ENCODE assay signal across 1 cellular context in the genomic region with DNA sequence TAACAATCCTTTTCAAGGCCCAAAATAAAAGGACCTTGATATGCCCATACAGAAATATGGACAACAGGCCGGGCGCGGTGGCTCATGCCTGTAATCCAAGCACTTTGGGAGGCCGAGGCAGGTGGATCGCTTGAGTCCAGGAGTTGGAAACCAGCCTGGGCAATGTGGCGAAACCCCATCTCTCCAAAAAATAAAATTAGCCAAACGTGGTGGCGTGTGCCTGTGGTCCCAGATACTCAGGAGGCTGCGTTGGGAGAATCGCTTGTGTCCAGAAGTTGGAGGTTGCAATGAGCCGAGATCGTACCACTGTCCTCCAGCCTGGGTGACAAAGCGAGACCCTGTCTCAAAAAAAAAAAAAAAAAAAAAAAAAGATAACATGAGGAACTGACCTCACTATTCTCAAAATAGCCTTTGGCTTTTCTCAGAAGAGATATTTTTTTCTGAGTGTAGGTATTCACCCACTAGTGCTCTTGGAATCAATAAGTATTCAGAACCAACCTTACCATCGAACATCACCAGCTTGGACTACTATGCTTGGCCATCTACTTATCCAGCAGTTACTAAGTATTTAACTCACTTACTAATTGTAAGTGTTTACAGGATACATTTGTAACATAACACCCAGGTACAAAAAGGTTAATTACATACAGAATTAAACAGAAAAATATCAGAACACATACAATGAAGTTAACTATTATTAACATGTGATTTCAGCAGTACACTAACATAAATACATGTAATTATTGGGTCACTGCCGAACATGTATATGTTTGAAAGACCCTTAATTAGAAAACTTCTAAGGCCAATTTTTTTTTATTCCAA.
A peak's percentile ranks its signal among the peaks of the same experiment; 100 is the strongest.
TF ChIP-seq lines count a peak whose summit lies in the region.

No MANE protein-coding gene starts in this region.

TF ChIP-seq in K562, 482 proteins besides CTCF, POLR2A, EP300 and RAD21 (continued from another document and continues in another):
- TF ChIP-seq ZNF274 (IDR thresholded peaks at IDR 0.05; ENCODE audit: borderline replicate concordance, low read depth, low read length) (no peak), CBFA2T3 (IDR thresholded peaks at IDR 0.05) (no peak), JUND (IDR thresholded peaks at IDR 0.05; ENCODE audit: borderline replicate concordance, low read depth, low read length) (peak; percentile 78), JUND (tag; IDR thresholded peaks at IDR 0.05; ENCODE audit: borderline replicate concordance, low read depth, low read length) (peak; percentile 71; the same call in 1 of the 3 replicates), NCOA2 (IDR thresholded peaks at IDR 0.05; ENCODE audit: partially characterized antibody in 2 of 2) (no peak), L3MBTL2 (IDR thresholded peaks at IDR 0.05) (peak; percentile 51; the same call in 1 of the 2 replicates), C11orf30 (IDR thresholded peaks at IDR 0.05; ENCODE audit: low read depth) (no peak), TEAD4 (IDR thresholded peaks at IDR 0.05; ENCODE audit: low read length) (peak; percentile 37; the same call in 1 of the 2 replicates), TEAD4 (CRISPR knock-in tag; IDR thresholded peaks at IDR 0.05; ENCODE audit: borderline replicate concordance) (no peak), KLF1 (tag; IDR thresholded peaks at IDR 0.05) (no peak), MAZ (CRISPR knock-in tag; conservative IDR thresholded peaks at IDR 0.05 in 1 of 2, IDR thresholded peaks at IDR 0.05 in 1 of 2) (peak in 1 of 2 experiments; percentile 45; a peak in 2 of 4 replicates), MAFF (IDR thresholded peaks at IDR 0.05; ENCODE audit: low read length) (no peak), KDM1A (IDR thresholded peaks at IDR 0.05) (peak in 1 of 2 experiments; percentile 25; a peak in 1 of 4 replicates), LARP7 (IDR thresholded peaks at IDR 0.05) (peak; percentile 65; the same call in 1 of the 2 replicates), PCBP2 (IDR thresholded peaks at IDR 0.05; ENCODE audit: low read depth, low read length, poor library complexity, severe bottlenecking) (no peak), HCFC1 (IDR thresholded peaks at IDR 0.05; ENCODE audit: low read depth, low read length) (no peak), ZBTB1 (CRISPR knock-in tag; IDR thresholded peaks at IDR 0.05; ENCODE audit: borderline replicate concordance, low read depth) (no peak), RUNX1 (IDR thresholded peaks at IDR 0.05; ENCODE audit: low read depth) (no peak), ZNF431 (CRISPR knock-in tag; IDR thresholded peaks at IDR 0.05) (no peak), NR2F6 (CRISPR knock-in tag; IDR thresholded peaks at IDR 0.05) (no peak), HDAC3 (IDR thresholded peaks at IDR 0.05; ENCODE audit: borderline replicate concordance, partially characterized antibody) (no peak), TBL1XR1 (IDR thresholded peaks at IDR 0.05; ENCODE audit: low read length in 2 of 2) (peak in 1 of 2 experiments; percentile 54; a peak in 2 of 4 replicates), TAF1 (IDR thresholded peaks at IDR 0.05; ENCODE audit: control insufficient read depth, extremely low read depth, insufficient read depth, low read length, severe bottlenecking) (peak; percentile 30), ASH1L (IDR thresholded peaks at IDR 0.05; ENCODE audit: borderline replicate concordance, low read depth, partially characterized antibody) (no peak), KHSRP (IDR thresholded peaks at IDR 0.05) (no peak), RNF2 (IDR thresholded peaks at IDR 0.05) (no peak), GTF2F1 (IDR thresholded peaks at IDR 0.05; ENCODE audit: low read depth, low read length) (no peak), ZNF253 (CRISPR knock-in tag; conservative IDR thresholded peaks at IDR 0.05) (no peak)
- TF ChIP-seq, protein P1, sequence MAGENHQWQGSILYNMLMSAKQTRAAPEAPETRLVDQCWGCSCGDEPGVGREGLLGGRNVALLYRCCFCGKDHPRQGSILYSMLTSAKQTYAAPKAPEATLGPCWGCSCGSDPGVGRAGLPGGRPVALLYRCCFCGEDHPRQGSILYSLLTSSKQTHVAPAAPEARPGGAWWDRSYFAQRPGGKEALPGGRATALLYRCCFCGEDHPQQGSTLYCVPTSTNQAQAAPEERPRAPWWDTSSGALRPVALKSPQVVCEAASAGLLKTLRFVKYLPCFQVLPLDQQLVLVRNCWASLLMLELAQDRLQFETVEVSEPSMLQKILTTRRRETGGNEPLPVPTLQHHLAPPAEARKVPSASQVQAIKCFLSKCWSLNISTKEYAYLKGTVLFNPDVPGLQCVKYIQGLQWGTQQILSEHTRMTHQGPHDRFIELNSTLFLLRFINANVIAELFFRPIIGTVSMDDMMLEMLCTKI (IDR thresholded peaks at IDR 0.05; ENCODE audit: partially characterized antibody), result no peak
- TF ChIP-seq, protein P2, sequence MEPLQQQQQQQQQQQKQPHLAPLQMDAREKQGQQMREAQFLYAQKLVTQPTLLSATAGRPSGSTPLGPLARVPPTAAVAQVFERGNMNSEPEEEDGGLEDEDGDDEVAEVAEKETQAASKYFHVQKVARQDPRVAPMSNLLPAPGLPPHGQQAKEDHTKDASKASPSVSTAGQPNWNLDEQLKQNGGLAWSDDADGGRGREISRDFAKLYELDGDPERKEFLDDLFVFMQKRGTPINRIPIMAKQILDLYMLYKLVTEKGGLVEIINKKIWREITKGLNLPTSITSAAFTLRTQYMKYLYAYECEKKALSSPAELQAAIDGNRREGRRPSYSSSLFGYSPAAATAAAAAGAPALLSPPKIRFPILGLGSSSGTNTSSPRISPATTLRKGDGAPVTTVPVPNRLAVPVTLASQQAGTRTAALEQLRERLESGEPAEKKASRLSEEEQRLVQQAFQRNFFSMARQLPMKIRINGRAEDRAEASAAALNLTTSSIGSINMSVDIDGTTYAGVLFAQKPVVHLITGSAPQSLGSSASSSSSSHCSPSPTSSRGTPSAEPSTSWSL (CRISPR knock-in tag; IDR thresholded peaks at IDR 0.05; ENCODE audit: borderline replicate concordance), result no peak
- TF ChIP-seq, protein P3, sequence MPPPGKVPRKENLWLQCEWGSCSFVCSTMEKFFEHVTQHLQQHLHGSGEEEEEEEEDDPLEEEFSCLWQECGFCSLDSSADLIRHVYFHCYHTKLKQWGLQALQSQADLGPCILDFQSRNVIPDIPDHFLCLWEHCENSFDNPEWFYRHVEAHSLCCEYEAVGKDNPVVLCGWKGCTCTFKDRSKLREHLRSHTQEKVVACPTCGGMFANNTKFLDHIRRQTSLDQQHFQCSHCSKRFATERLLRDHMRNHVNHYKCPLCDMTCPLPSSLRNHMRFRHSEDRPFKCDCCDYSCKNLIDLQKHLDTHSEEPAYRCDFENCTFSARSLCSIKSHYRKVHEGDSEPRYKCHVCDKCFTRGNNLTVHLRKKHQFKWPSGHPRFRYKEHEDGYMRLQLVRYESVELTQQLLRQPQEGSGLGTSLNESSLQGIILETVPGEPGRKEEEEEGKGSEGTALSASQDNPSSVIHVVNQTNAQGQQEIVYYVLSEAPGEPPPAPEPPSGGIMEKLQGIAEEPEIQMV (tag; conservative IDR thresholded peaks at IDR 0.05; ENCODE audit: low read depth), result 0 out of 2 replicates have a peak, but pooled peaks have one; percentile 29
- TF ChIP-seq, protein P4, sequence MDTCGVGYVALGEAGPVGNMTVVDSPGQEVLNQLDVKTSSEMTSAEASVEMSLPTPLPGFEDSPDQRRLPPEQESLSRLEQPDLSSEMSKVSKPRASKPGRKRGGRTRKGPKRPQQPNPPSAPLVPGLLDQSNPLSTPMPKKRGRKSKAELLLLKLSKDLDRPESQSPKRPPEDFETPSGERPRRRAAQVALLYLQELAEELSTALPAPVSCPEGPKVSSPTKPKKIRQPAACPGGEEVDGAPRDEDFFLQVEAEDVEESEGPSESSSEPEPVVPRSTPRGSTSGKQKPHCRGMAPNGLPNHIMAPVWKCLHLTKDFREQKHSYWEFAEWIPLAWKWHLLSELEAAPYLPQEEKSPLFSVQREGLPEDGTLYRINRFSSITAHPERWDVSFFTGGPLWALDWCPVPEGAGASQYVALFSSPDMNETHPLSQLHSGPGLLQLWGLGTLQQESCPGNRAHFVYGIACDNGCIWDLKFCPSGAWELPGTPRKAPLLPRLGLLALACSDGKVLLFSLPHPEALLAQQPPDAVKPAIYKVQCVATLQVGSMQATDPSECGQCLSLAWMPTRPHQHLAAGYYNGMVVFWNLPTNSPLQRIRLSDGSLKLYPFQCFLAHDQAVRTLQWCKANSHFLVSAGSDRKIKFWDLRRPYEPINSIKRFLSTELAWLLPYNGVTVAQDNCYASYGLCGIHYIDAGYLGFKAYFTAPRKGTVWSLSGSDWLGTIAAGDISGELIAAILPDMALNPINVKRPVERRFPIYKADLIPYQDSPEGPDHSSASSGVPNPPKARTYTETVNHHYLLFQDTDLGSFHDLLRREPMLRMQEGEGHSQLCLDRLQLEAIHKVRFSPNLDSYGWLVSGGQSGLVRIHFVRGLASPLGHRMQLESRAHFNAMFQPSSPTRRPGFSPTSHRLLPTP (IDR thresholded peaks at IDR 0.05; ENCODE audit: borderline replicate concordance, extremely low read depth, insufficient read length), result no peak
- TF ChIP-seq, protein P5, sequence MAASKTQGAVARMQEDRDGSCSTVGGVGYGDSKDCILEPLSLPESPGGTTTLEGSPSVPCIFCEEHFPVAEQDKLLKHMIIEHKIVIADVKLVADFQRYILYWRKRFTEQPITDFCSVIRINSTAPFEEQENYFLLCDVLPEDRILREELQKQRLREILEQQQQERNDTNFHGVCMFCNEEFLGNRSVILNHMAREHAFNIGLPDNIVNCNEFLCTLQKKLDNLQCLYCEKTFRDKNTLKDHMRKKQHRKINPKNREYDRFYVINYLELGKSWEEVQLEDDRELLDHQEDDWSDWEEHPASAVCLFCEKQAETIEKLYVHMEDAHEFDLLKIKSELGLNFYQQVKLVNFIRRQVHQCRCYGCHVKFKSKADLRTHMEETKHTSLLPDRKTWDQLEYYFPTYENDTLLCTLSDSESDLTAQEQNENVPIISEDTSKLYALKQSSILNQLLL (CRISPR knock-in tag; IDR thresholded peaks at IDR 0.05; ENCODE audit: borderline replicate concordance), result no peak
- TF ChIP-seq, protein P6, sequence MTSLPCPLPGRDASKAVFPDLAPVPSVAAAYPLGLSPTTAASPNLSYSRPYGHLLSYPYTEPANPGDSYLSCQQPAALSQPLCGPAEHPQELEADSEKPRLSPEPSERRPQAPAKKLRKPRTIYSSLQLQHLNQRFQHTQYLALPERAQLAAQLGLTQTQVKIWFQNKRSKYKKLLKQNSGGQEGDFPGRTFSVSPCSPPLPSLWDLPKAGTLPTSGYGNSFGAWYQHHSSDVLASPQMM (CRISPR knock-in tag; IDR thresholded peaks at IDR 0.05), result peak; percentile 28; the same call in 1 of the 2 replicates
- TF ChIP-seq, protein P7, sequence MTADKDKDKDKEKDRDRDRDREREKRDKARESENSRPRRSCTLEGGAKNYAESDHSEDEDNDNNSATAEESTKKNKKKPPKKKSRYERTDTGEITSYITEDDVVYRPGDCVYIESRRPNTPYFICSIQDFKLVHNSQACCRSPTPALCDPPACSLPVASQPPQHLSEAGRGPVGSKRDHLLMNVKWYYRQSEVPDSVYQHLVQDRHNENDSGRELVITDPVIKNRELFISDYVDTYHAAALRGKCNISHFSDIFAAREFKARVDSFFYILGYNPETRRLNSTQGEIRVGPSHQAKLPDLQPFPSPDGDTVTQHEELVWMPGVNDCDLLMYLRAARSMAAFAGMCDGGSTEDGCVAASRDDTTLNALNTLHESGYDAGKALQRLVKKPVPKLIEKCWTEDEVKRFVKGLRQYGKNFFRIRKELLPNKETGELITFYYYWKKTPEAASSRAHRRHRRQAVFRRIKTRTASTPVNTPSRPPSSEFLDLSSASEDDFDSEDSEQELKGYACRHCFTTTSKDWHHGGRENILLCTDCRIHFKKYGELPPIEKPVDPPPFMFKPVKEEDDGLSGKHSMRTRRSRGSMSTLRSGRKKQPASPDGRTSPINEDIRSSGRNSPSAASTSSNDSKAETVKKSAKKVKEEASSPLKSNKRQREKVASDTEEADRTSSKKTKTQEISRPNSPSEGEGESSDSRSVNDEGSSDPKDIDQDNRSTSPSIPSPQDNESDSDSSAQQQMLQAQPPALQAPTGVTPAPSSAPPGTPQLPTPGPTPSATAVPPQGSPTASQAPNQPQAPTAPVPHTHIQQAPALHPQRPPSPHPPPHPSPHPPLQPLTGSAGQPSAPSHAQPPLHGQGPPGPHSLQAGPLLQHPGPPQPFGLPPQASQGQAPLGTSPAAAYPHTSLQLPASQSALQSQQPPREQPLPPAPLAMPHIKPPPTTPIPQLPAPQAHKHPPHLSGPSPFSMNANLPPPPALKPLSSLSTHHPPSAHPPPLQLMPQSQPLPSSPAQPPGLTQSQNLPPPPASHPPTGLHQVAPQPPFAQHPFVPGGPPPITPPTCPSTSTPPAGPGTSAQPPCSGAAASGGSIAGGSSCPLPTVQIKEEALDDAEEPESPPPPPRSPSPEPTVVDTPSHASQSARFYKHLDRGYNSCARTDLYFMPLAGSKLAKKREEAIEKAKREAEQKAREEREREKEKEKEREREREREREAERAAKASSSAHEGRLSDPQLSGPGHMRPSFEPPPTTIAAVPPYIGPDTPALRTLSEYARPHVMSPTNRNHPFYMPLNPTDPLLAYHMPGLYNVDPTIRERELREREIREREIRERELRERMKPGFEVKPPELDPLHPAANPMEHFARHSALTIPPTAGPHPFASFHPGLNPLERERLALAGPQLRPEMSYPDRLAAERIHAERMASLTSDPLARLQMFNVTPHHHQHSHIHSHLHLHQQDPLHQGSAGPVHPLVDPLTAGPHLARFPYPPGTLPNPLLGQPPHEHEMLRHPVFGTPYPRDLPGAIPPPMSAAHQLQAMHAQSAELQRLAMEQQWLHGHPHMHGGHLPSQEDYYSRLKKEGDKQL (CRISPR knock-in tag; IDR thresholded peaks at IDR 0.05; ENCODE audit: borderline replicate concordance), result no peak
- TF ChIP-seq, protein P8, sequence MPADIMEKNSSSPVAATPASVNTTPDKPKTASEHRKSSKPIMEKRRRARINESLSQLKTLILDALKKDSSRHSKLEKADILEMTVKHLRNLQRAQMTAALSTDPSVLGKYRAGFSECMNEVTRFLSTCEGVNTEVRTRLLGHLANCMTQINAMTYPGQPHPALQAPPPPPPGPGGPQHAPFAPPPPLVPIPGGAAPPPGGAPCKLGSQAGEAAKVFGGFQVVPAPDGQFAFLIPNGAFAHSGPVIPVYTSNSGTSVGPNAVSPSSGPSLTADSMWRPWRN (IDR thresholded peaks at IDR 0.05; ENCODE audit: low read depth), result no peak
- TF ChIP-seq, protein P9, sequence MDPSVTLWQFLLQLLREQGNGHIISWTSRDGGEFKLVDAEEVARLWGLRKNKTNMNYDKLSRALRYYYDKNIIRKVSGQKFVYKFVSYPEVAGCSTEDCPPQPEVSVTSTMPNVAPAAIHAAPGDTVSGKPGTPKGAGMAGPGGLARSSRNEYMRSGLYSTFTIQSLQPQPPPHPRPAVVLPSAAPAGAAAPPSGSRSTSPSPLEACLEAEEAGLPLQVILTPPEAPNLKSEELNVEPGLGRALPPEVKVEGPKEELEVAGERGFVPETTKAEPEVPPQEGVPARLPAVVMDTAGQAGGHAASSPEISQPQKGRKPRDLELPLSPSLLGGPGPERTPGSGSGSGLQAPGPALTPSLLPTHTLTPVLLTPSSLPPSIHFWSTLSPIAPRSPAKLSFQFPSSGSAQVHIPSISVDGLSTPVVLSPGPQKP (CRISPR knock-in tag; IDR thresholded peaks at IDR 0.05), result no peak
- TF ChIP-seq, protein P10, sequence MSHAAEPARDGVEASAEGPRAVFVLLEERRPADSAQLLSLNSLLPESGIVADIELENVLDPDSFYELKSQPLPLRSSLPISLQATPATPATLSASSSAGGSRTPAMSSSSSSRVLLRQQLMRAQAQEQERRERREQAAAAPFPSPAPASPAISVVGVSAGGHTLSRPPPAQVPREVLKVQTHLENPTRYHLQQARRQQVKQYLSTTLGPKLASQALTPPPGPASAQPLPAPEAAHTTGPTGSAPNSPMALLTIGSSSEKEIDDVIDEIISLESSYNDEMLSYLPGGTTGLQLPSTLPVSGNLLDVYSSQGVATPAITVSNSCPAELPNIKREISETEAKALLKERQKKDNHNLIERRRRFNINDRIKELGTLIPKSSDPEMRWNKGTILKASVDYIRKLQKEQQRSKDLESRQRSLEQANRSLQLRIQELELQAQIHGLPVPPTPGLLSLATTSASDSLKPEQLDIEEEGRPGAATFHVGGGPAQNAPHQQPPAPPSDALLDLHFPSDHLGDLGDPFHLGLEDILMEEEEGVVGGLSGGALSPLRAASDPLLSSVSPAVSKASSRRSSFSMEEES (CRISPR knock-in tag; IDR thresholded peaks at IDR 0.05), result no peak
